8 cellular contexts compared by ENCODE assay signal in the genomic region with DNA sequence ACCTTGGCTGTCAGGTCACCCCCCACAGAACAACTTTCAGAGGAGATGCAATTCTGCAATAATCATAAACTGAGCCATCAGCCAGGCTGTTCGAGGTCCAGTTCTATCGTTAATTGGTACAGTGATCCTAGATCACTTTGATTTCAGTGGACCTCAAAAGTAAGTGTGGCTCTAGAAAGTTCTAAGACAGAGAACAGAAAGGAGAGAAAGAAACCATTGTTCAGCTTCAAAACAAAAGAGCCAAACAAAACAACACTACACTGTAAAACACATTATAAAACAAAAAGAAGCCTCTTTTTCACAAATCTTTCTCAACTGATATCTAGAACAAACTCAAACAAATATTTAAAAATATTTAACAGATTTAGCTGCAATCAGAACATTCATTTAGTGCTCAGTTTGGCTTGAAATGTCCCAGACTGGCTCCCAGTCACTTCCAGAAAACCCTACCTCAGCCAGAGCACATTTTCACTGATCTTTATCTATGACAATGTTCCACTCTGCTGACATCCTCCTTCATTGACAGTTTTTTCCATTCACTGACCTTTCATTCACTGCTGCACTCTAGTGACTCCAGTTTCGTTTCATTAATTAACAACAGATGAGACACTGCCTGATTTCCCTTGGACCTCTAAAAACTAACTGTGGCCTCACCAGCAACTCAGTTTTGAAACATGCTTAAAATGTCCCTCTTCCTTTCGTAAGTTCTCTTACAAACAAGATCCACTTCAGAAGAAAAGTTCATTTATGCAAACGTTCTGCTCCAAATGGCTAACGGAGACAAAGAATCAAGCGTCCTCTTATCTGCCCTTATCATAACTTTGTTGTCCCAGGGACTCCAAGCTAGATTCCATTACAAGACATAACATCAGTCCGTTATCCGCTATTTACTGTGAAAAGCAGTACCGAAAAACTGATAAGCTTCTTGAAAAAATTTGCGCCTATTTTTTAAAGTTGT. TPM values are rescaled to one million over a fixed set of nuclear protein-coding genes. Genes with fewer than 3 reads are reported as not detected.
DNase-seq lines count a peak whose midpoint lies in the region; ATAC-seq and TF ChIP-seq lines count a peak whose summit lies in the region.

No MANE protein-coding gene starts in this region.

- H3K14ac ChIP-seq in IMR-90 (replicated peaks; ENCODE audit: low read depth, low read length) (peak overlapping the region; percentile 62), mesenchymal stem cell (ENCODE audit: low read length in 2 of 2) (peak overlapping the region in 1 of 2 experiments; percentile 7)

- peak overlapping the region; percentile 40; the same call in 1 of the 2 replicates for H3K4ac ChIP-seq in IMR-90 (ENCODE audit: low read depth, low read length)
- peak overlapping the region in 1 of 2 experiments; percentile 29 for H3K4ac ChIP-seq in mesenchymal stem cell (ENCODE audit: low read depth in 1 of 2, low read length in 2 of 2)

- H3K27me3 ChIP-seq in IMR-90 (ENCODE audit: control insufficient read depth, insufficient read depth, low read length) = no peaks in the 10 kb centered on the region
- no peaks in the 10 kb centered on the region for H3K27me3 ChIP-seq in mesenchymal stem cell (ENCODE audit: control insufficient read depth in 1 of 2, insufficient read depth in 1 of 2, low read length in 2 of 2)

- peak overlapping the region; percentile 56; the same call in 1 of the 2 replicates for H3K27ac ChIP-seq in IMR-90 (ENCODE audit: insufficient read depth, low read length)
- H3K27ac ChIP-seq in coronary artery = peak overlapping the region; percentile 42 to 81
- no peak overlapping the region for H3K27ac ChIP-seq in mesenchymal stem cell (ENCODE audit: low read length, poor library complexity, severe bottlenecking)

- POLR2A ChIA-PET in GM10248 (lab: Yijun Ruan, JAX) = interaction anchor here (0.5 to 1.2 kb wide), 2 partner anchors 50 to 57 kb away, joined by 3 read pairs; partner anchors contain the start of gene DUSP16
- POLR2A ChIA-PET in IMR-90 (lab: Charles Lee; ENCODE audit: unreplicated experiment) = interaction anchor here (0.5 to 0.8 kb wide), 3 partner anchors 17 to 148 kb away, joined by 3 to 4 read pairs (median 3); no protein-coding TSS in a partner anchor

- H2BK12ac ChIP-seq in mesenchymal stem cell (ENCODE audit: low read length in 2 of 2) = no peak overlapping the region

- TF ChIP-seq RAD21 in IMR-90 (IDR thresholded peaks at IDR 0.05; ENCODE audit: low read length) = no peak

- H3K9me1 ChIP-seq in IMR-90 (ENCODE audit: insufficient read depth, low read length) = peaks cover 13% of the 10 kb centered on the region

- H2AK5ac ChIP-seq in IMR-90 (ENCODE audit: low read depth, low read length) (0 out of 2 replicates have a peak overlapping the region, but pooled peaks have one; percentile 62), mesenchymal stem cell (ENCODE audit: low read length, severe bottlenecking) (no peak overlapping the region)

- H3K56ac ChIP-seq in IMR-90 (ENCODE audit: extremely low read depth, insufficient read depth, low read length) = peak overlapping the region; percentile 62; the same call in 1 of the 2 replicates

- intact Hi-C loops in IMR-90 (cut with micrococcal nuclease) = loop anchor here (5.0 kb wide), 3 partner anchors 56 to 151 kb away; partner anchors contain the start of gene DUSP16

- H3K4me2 ChIP-seq in IMR-90 (ENCODE audit: low read depth, low read length) = peak overlapping the region; percentile 78
- H3K4me2 ChIP-seq in mesenchymal stem cell (ENCODE audit: low read length, poor library complexity, severe bottlenecking) = no peak overlapping the region

- H3K9ac ChIP-seq in IMR-90 (ENCODE audit: low read depth, low read length) (peak overlapping the region; percentile 39), mesenchymal stem cell (ENCODE audit: low read length) (peak overlapping the region; percentile 90)

- TF ChIP-seq CTCF in GM10248 (IDR thresholded peaks at IDR 0.05; ENCODE audit: control extremely low read depth, extremely low read depth, low read depth, missing control alignments) (no peak), IMR-90 (conservative IDR thresholded peaks at IDR 0.05; ENCODE audit: low read depth, low read length) (no peak), coronary artery (IDR thresholded peaks at IDR 0.05) (no peak)

- DNase-seq in GM10248 (ENCODE audit: extremely low spot score) (peak; percentile 82), IMR-90 (peak; percentile 65), coronary artery (ENCODE audit: low spot score) (no peak), mesenchymal stem cell (peak; percentile 82), NCI-H2107 (lab: John Stamatoyannopoulos, UW) (no peak), NCI-H2081 (lab: John Stamatoyannopoulos, UW) (no peak), NCI-H2081 treated with DMSO at 0.1 percent for 48 hours (lab: John Stamatoyannopoulos, UW) (no peak)

- in situ Hi-C loops in IMR-90 (cut with MboI; ENCODE audit: low sequenced_read_pairs) = no loop called here

- CTCF ChIA-PET in GM10248 (lab: Yijun Ruan, JAX) = interaction anchor here (0.9 to 2.0 kb wide), 8 partner anchors 14 to 231 kb away, joined by 3 to 6 read pairs (median 4); no protein-coding TSS in a partner anchor
- CTCF ChIA-PET in IMR-90 (lab: Yijun Ruan, JAX) = interaction anchor here (1.5 kb wide), 1 partner anchor 9 kb away, joined by 3 read pairs; no protein-coding TSS in a partner anchor

- peak overlapping the region; percentile 71 for H2BK5ac ChIP-seq in IMR-90 (ENCODE audit: low read depth, low read length, poor library complexity, severe bottlenecking)
- H2BK5ac ChIP-seq in mesenchymal stem cell (ENCODE audit: low read depth, low read length, poor library complexity, severe bottlenecking) = no peak overlapping the region

- peak overlapping the region; percentile 0; the same call in 1 of the 2 replicates for H2BK20ac ChIP-seq in IMR-90 (ENCODE audit: low read depth, low read length)

- H3K9me3 ChIP-seq in IMR-90 (ENCODE audit: control insufficient read depth, insufficient read depth, low read length) (no peaks in the 10 kb centered on the region), mesenchymal stem cell (ENCODE audit: control insufficient read depth, low read length) (no peaks in the 10 kb centered on the region)

- peaks cover 18 to 45% of the 10 kb centered on the region in 2 experiments; a peak in 3 of 4 replicates for H3K79me1 ChIP-seq in IMR-90 (ENCODE audit: low read depth in 1 of 2, low read length in 2 of 2)
- H3K79me1 ChIP-seq in mesenchymal stem cell (replicated peaks; ENCODE audit: low read length, poor library complexity, severe bottlenecking) = peaks cover 19% of the 10 kb centered on the region

- H2BK15ac ChIP-seq in IMR-90 (ENCODE audit: low read depth, low read length) (no peak overlapping the region), mesenchymal stem cell (ENCODE audit: low read depth, poor library complexity, severe bottlenecking) (no peak overlapping the region)

- H3K18ac ChIP-seq in IMR-90 (ENCODE audit: low read depth, low read length) (peak overlapping the region; percentile 56; the same call in 1 of the 2 replicates), mesenchymal stem cell (ENCODE audit: low read depth in 1 of 2, low read length in 2 of 2) (peak overlapping the region; percentile 18 to 23)

- H3K4me1 ChIP-seq in IMR-90 (ENCODE audit: control insufficient read depth, insufficient read depth, low read length) = peaks cover 16% of the 10 kb centered on the region
- H3K4me1 ChIP-seq in mesenchymal stem cell (ENCODE audit: control insufficient read depth, insufficient read depth, low read depth, low read length) = peaks cover 2% of the 10 kb centered on the region

- ATAC-seq in GM21390 (IDR thresholded peaks at IDR 0.05; ENCODE audit: unreplicated experiment) (peak; percentile 90), IMR-90 (ENCODE audit: low read depth) (peak; percentile 48)

- H2AFZ ChIP-seq in IMR-90 (replicated peaks; ENCODE audit: low read length, poor library complexity) (no peak overlapping the region), mesenchymal stem cell (ENCODE audit: low read depth, low read length) (no peak overlapping the region)

- TF ChIP-seq POLR2A in IMR-90 (IDR thresholded peaks at IDR 0.05; ENCODE audit: low read depth, low read length) = no peak

- H3K23ac ChIP-seq in IMR-90 (ENCODE audit: low read depth, low read length) (peak overlapping the region; percentile 69; the same call in 1 of the 2 replicates), mesenchymal stem cell (ENCODE audit: low read length in 2 of 2) (no peak overlapping the region)

- H4K20me1 ChIP-seq in IMR-90 (ENCODE audit: insufficient read depth, low read length) = peaks cover 3% of the 10 kb centered on the region; the same call in 1 of the 2 replicates

- dilution Hi-C loops in IMR-90 (cut with HindIII; ENCODE audit: low sequenced_read_pairs, unreplicated experiment) = no loop called here

- H3K4me3 ChIP-seq in IMR-90 (ENCODE audit: insufficient read depth, low read depth, low read length) (peak overlapping the region; percentile 30; the same call in 1 of the 2 replicates), coronary artery (peak overlapping the region; percentile 59), mesenchymal stem cell (ENCODE audit: insufficient read depth in 1 of 2, low read depth in 1 of 2, low read length in 2 of 2) (peak overlapping the region in 1 of 2 experiments; percentile 68)

- peak overlapping the region in 1 of 2 experiments; percentile 23; a peak in 2 of 4 replicates for H4K8ac ChIP-seq in IMR-90 (ENCODE audit: low read depth in 2 of 2, low read length in 2 of 2)
- H4K8ac ChIP-seq in mesenchymal stem cell (ENCODE audit: low read length) = no peak overlapping the region

- H2AK9ac ChIP-seq in IMR-90 (replicated peaks; ENCODE audit: low read depth, low read length, poor library complexity) = no peak overlapping the region

- H3K36me3 ChIP-seq in IMR-90 (ENCODE audit: control insufficient read depth, insufficient read depth, low read length) = no peaks in the 10 kb centered on the region
- no peaks in the 10 kb centered on the region for H3K36me3 ChIP-seq in mesenchymal stem cell (ENCODE audit: control insufficient read depth in 1 of 2, insufficient read depth in 2 of 2, low read depth in 1 of 2, low read length in 2 of 2)

- H2BK120ac ChIP-seq in IMR-90 (ENCODE audit: low read depth, low read length) = peak overlapping the region; percentile 30; the same call in 1 of the 2 replicates
- H2BK120ac ChIP-seq in mesenchymal stem cell (ENCODE audit: low read depth, low read length) = no peak overlapping the region

- H4K5ac ChIP-seq in IMR-90 (ENCODE audit: low read depth, low read length) = no peak overlapping the region; the same call in none of the 2 replicates

- no TSS peak for BruUV-seq in IMR-90 (replicated peaks; lab: Mats Ljungman, UMichigan)

- 0% methylated on average over 1 of the region's 11 CpGs; no CpG with 5 or more reads in 1 of the 2 experiments for WGBS in IMR-90 (ENCODE audit: extremely low coverage in 2 of 2, insufficient read length in 1 of 2), 2 experiments
- 43% methylated on average over 11 of the region's 11 CpGs for WGBS in mesenchymal stem cell

- H4K91ac ChIP-seq in IMR-90 (ENCODE audit: insufficient read depth, low read depth, low read length) (peak overlapping the region; percentile 33; the same call in 1 of the 2 replicates), mesenchymal stem cell (ENCODE audit: low read length) (no peak overlapping the region)

RNA-seq across cellular contexts. Expression of gene DUSP16, which starts 56.8 kb away (rescaled TPM):
- 10.0 and 10.6 TPM in 2 replicates for total RNA-seq in IMR-90 (2012; rRNA removed)
- polyA plus RNA-seq in IMR-90 (2012; rRNA removed) = 4.2 and 4.7 TPM in 2 replicates
- polyA plus RNA-seq in IMR-90 (2012; cell fraction: cytosol; rRNA removed) = 2.3 and 2.7 TPM in 2 replicates
- 2.7 and 4.1 TPM in 2 replicates for polyA plus RNA-seq in IMR-90 (2012; cell fraction: nucleus; rRNA removed; ENCODE audit: low replicate concordance)
- 6.2 TPM for polyA plus RNA-seq in mesenchymal stem cell (2013, experiment 1 of 2)
- 6.2 TPM for polyA plus RNA-seq in mesenchymal stem cell (2013, experiment 2 of 2)

Comparison
In these comparisons a context has a peak if more than half of its experiments do, and no peak if none do; other contexts are left out.
1. DNase-seq: peak in GM10248 (single experiment), IMR-90 (single experiment) and mesenchymal stem cell (single experiment); none in coronary artery (single experiment), NCI-H2107 (single experiment), NCI-H2081 (0 of 2) and NCI-H2081 treated with DMSO at 0.1 percent for 48 hours (single experiment).